In genomic region chr4:70019006-70019405, GRCh38 we compare ENCODE assay signal across 21 cellular contexts. TPM values are rescaled to one million over a fixed set of nuclear protein-coding genes. Genes with fewer than 3 reads are reported as not detected.
"Had no signal": no experiment of that assay in that cellular context is flagged by ENCODE, and none has a peak within 500 bp of the region (broad histone marks: within the 10 kb centered on the region; RNA-seq: fewer than 3 reads in every experiment).

No MANE protein-coding gene starts in this region.

RNA-seq across cellular contexts. Expression of gene HTN3, which starts 9.3 kb away (rescaled TPM):
- total RNA-seq: activated B cell treated with CpG ODN at 0.5 μM for 24 hours; activated CD4-positive, alpha-beta memory T cell treated with anti-CD3 and anti-CD28 coated beads for 36 hours; activated CD4-positive, alpha-beta T cell treated with anti-CD3 and anti-CD28 coated beads, Interleukin-2, amount 10 ng/mL, durations not matched to agents 24 days and 14 days; activated CD8-positive, alpha-beta memory T cell treated with anti-CD3 and anti-CD28 coated beads for 36 hours; activated CD8-positive, alpha-beta T cell treated with anti-CD3 and anti-CD28 coated beads for 36 hours; activated naive CD4-positive, alpha-beta T cell treated with anti-CD3 and anti-CD28 coated beads for 36 hours; activated naive CD4-positive, alpha-beta T cell treated with anti-CD3 and anti-CD28 coated beads, Interleukin-2, amount 50 U/mL, for 72 hours; activated naive CD8-positive, alpha-beta T cell treated with anti-CD3 and anti-CD28 coated beads for 36 hours; activated T-cell treated with anti-CD3 and anti-CD28 coated beads, Interleukin-2, amount 50 U/mL, for 4 hours; activated T-cell treated with anti-CD3 and anti-CD28 coated beads, Interleukin-2, amount 50 U/mL, for 72 hours; activated T-helper 1 cell treated with anti-CD3 and anti-CD28 coated beads, Interleukin-12 subunit alpha, Interleukin-12 subunit beta, Interleukin-2, Interleukin-4 antibody, amounts not matched to agents 30 ng/mL and 10 ng/mL and 1 ng/mL, durations not matched to agents 14 hours and 24 hours and 36 hours; activated T-helper 17 cell treated with anti-CD3 and anti-CD28 coated beads, Interleukin-2, amount 50 U/mL, for 72 hours; adrenal gland; aorta; astrocyte; body of pancreas; breast epithelium; cardiac septum; cerebellum; T-helper 17 cell; T-helper 2 cell treated with Interferon-gamma antibody and Interleukin-4, amounts not matched to agents 100 ng/mL and 5 ng/mL, for 36 hours had no signal
- polyA plus RNA-seq: aorta had no signal

RNA-seq across cellular contexts. Expression of gene STATH, which starts 23.2 kb away (rescaled TPM):
- total RNA-seq: activated B cell treated with CpG ODN at 0.5 μM for 24 hours; activated CD4-positive, alpha-beta memory T cell treated with anti-CD3 and anti-CD28 coated beads for 36 hours; activated CD4-positive, alpha-beta T cell treated with anti-CD3 and anti-CD28 coated beads, Interleukin-2, amount 10 ng/mL, durations not matched to agents 24 days and 14 days; activated CD8-positive, alpha-beta memory T cell treated with anti-CD3 and anti-CD28 coated beads for 36 hours; activated CD8-positive, alpha-beta T cell treated with anti-CD3 and anti-CD28 coated beads for 36 hours; activated naive CD4-positive, alpha-beta T cell treated with anti-CD3 and anti-CD28 coated beads for 36 hours; activated naive CD4-positive, alpha-beta T cell treated with anti-CD3 and anti-CD28 coated beads, Interleukin-2, amount 50 U/mL, for 72 hours; activated naive CD8-positive, alpha-beta T cell treated with anti-CD3 and anti-CD28 coated beads for 36 hours; activated T-cell treated with anti-CD3 and anti-CD28 coated beads, Interleukin-2, amount 50 U/mL, for 4 hours; activated T-cell treated with anti-CD3 and anti-CD28 coated beads, Interleukin-2, amount 50 U/mL, for 72 hours; activated T-helper 1 cell treated with anti-CD3 and anti-CD28 coated beads, Interleukin-12 subunit alpha, Interleukin-12 subunit beta, Interleukin-2, Interleukin-4 antibody, amounts not matched to agents 30 ng/mL and 10 ng/mL and 1 ng/mL, durations not matched to agents 14 hours and 24 hours and 36 hours; activated T-helper 17 cell treated with anti-CD3 and anti-CD28 coated beads, Interleukin-2, amount 50 U/mL, for 72 hours; adrenal gland; aorta; astrocyte; body of pancreas; breast epithelium; cardiac septum; cerebellum; T-helper 17 cell; T-helper 2 cell treated with Interferon-gamma antibody and Interleukin-4, amounts not matched to agents 100 ng/mL and 5 ng/mL, for 36 hours had no signal
- polyA plus RNA-seq: adrenal gland, aorta had no signal

RNA-seq across cellular contexts. Expression of gene HTN1, which starts 31.2 kb away (rescaled TPM):
- total RNA-seq: activated B cell treated with CpG ODN at 0.5 μM for 24 hours; activated CD4-positive, alpha-beta memory T cell treated with anti-CD3 and anti-CD28 coated beads for 36 hours; activated CD4-positive, alpha-beta T cell treated with anti-CD3 and anti-CD28 coated beads, Interleukin-2, amount 10 ng/mL, durations not matched to agents 24 days and 14 days; activated CD8-positive, alpha-beta memory T cell treated with anti-CD3 and anti-CD28 coated beads for 36 hours; activated CD8-positive, alpha-beta T cell treated with anti-CD3 and anti-CD28 coated beads for 36 hours; activated naive CD4-positive, alpha-beta T cell treated with anti-CD3 and anti-CD28 coated beads for 36 hours; activated naive CD4-positive, alpha-beta T cell treated with anti-CD3 and anti-CD28 coated beads, Interleukin-2, amount 50 U/mL, for 72 hours; activated naive CD8-positive, alpha-beta T cell treated with anti-CD3 and anti-CD28 coated beads for 36 hours; activated T-cell treated with anti-CD3 and anti-CD28 coated beads, Interleukin-2, amount 50 U/mL, for 4 hours; activated T-cell treated with anti-CD3 and anti-CD28 coated beads, Interleukin-2, amount 50 U/mL, for 72 hours; activated T-helper 1 cell treated with anti-CD3 and anti-CD28 coated beads, Interleukin-12 subunit alpha, Interleukin-12 subunit beta, Interleukin-2, Interleukin-4 antibody, amounts not matched to agents 30 ng/mL and 10 ng/mL and 1 ng/mL, durations not matched to agents 14 hours and 24 hours and 36 hours; activated T-helper 17 cell treated with anti-CD3 and anti-CD28 coated beads, Interleukin-2, amount 50 U/mL, for 72 hours; adrenal gland; aorta; astrocyte; body of pancreas; breast epithelium; cardiac septum; cerebellum; T-helper 17 cell; T-helper 2 cell treated with Interferon-gamma antibody and Interleukin-4, amounts not matched to agents 100 ng/mL and 5 ng/mL, for 36 hours had no signal
- polyA plus RNA-seq: adrenal gland, aorta had no signal

RNA-seq across cellular contexts. Expression of gene CSN2, which starts 53.5 kb away (rescaled TPM):
- total RNA-seq: activated B cell treated with CpG ODN at 0.5 μM for 24 hours; activated CD4-positive, alpha-beta memory T cell treated with anti-CD3 and anti-CD28 coated beads for 36 hours; activated CD4-positive, alpha-beta T cell treated with anti-CD3 and anti-CD28 coated beads, Interleukin-2, amount 10 ng/mL, durations not matched to agents 24 days and 14 days; activated CD8-positive, alpha-beta memory T cell treated with anti-CD3 and anti-CD28 coated beads for 36 hours; activated CD8-positive, alpha-beta T cell treated with anti-CD3 and anti-CD28 coated beads for 36 hours; activated naive CD4-positive, alpha-beta T cell treated with anti-CD3 and anti-CD28 coated beads for 36 hours; activated naive CD4-positive, alpha-beta T cell treated with anti-CD3 and anti-CD28 coated beads, Interleukin-2, amount 50 U/mL, for 72 hours; activated naive CD8-positive, alpha-beta T cell treated with anti-CD3 and anti-CD28 coated beads for 36 hours; activated T-cell treated with anti-CD3 and anti-CD28 coated beads, Interleukin-2, amount 50 U/mL, for 4 hours; activated T-cell treated with anti-CD3 and anti-CD28 coated beads, Interleukin-2, amount 50 U/mL, for 72 hours; activated T-helper 1 cell treated with anti-CD3 and anti-CD28 coated beads, Interleukin-12 subunit alpha, Interleukin-12 subunit beta, Interleukin-2, Interleukin-4 antibody, amounts not matched to agents 30 ng/mL and 10 ng/mL and 1 ng/mL, durations not matched to agents 14 hours and 24 hours and 36 hours; activated T-helper 17 cell treated with anti-CD3 and anti-CD28 coated beads, Interleukin-2, amount 50 U/mL, for 72 hours; adrenal gland; aorta; astrocyte; body of pancreas; breast epithelium; cardiac septum; cerebellum; T-helper 17 cell; T-helper 2 cell treated with Interferon-gamma antibody and Interleukin-4, amounts not matched to agents 100 ng/mL and 5 ng/mL, for 36 hours had no signal
- polyA plus RNA-seq: adrenal gland, aorta had no signal
